8 cellular contexts compared by ENCODE assay signal in genomic region chr7:97064972-97065587, GRCh38. TPM values are rescaled to one million over a fixed set of nuclear protein-coding genes. Genes with fewer than 3 reads are reported as not detected.
DNase-seq lines count a peak whose midpoint lies in the region; ATAC-seq and TF ChIP-seq lines count a peak whose summit lies in the region.

No MANE protein-coding gene starts in this region.

- no peak overlapping the region for H3K27ac Mint-ChIP-seq in neural progenitor cell

- H3K4me1 Mint-ChIP-seq in neural progenitor cell: no peaks in the 10 kb centered on the region

- no peaks in the 10 kb centered on the region for H3K4me1 ChIP-seq in neural progenitor cell

- POLR2A ChIA-PET in AG04449 (lab: Yijun Ruan, JAX): no interaction called here

- DNase-seq in AG04449 (ENCODE audit: low read depth, low spot score) (peak; percentile 3), GM10266 (ENCODE audit: extremely low spot score) (peak; percentile 49), NCI-H1436 (lab: John Stamatoyannopoulos, UW) (peak; percentile 49), fibroblast of pulmonary artery (ENCODE audit: low read depth) (peak; percentile 70), neural progenitor cell (ENCODE audit: low spot score) (peak; percentile 72), posterior cingulate gyrus (no peak)

- no peaks in the 10 kb centered on the region for H3K9me3 Mint-ChIP-seq in neural progenitor cell

- no peaks in the 10 kb centered on the region for H3K9me2 ChIP-seq in SU-DHL-6 (replicated peaks; ENCODE audit: insufficient read depth, low read length)

- TF ChIP-seq CTCF in AG04449 (IDR thresholded peaks at IDR 0.05; ENCODE audit: insufficient read depth, low read length, missing control alignments) (peak; percentile 63), GM10266 (IDR thresholded peaks at IDR 0.05; ENCODE audit: control insufficient read depth, insufficient read depth, low read depth, missing control alignments) (peak; percentile 65), SU-DHL-6 (IDR thresholded peaks at IDR 0.05; ENCODE audit: insufficient read depth, low read length, poor library complexity, severe bottlenecking) (peak; percentile 72), fibroblast of pulmonary artery (IDR thresholded peaks at IDR 0.05; ENCODE audit: low read length, missing control alignments) (peak; percentile 79), neural progenitor cell (IDR thresholded peaks at IDR 0.05) (peak; percentile 83)

- no peaks in the 10 kb centered on the region for H3F3A ChIP-seq in SU-DHL-6 (ENCODE audit: insufficient read depth)
- no peaks in the 10 kb centered on the region for H3F3A ChIP-seq in neural progenitor cell (ENCODE audit: low read depth)

- H3K4me2 ChIP-seq in SU-DHL-6 (ENCODE audit: low read depth, low read length, poor library complexity, severe bottlenecking) (no peak overlapping the region), neural progenitor cell (no peak overlapping the region)

- H4K20me1 ChIP-seq in SU-DHL-6 (ENCODE audit: low read depth, low read length) (no peaks in the 10 kb centered on the region), neural progenitor cell (ENCODE audit: low read depth) (no peaks in the 10 kb centered on the region)

- H3K36me3 ChIP-seq in SU-DHL-6 (ENCODE audit: low read length) (no peaks in the 10 kb centered on the region), neural progenitor cell (no peaks in the 10 kb centered on the region)

- CTCF ChIA-PET in AG04449 (lab: Yijun Ruan, JAX): interaction anchor here (1.1 to 4.7 kb wide), 8 partner anchors 11 to 1152 kb away, joined by 3 to 57 read pairs (median 7); partner anchors contain the start of gene SDHAF3

- peak; percentile 81 for ATAC-seq in HG02642 (IDR thresholded peaks at IDR 0.05; ENCODE audit: poor library complexity, unreplicated experiment)

- peaks cover 2% of the 10 kb centered on the region for H3K27me3 Mint-ChIP-seq in neural progenitor cell (ENCODE audit: insufficient read depth, low read depth)

- H3K27ac ChIP-seq in SU-DHL-6 (ENCODE audit: low read depth, low read length) (no peak overlapping the region), neural progenitor cell (no peak overlapping the region)

- no peak overlapping the region for H3K9ac ChIP-seq in SU-DHL-6 (ENCODE audit: low read length)
- H3K9ac ChIP-seq in neural progenitor cell: no peak overlapping the region

- H3K4me3 ChIP-seq in AG04449 (ENCODE audit: low read depth, low read length): no peak overlapping the region
- no peak overlapping the region for H3K4me3 ChIP-seq in SU-DHL-6 (ENCODE audit: insufficient read depth, low read length, poor library complexity, severe bottlenecking)
- no peak overlapping the region for H3K4me3 ChIP-seq in fibroblast of pulmonary artery (replicated peaks; ENCODE audit: low read depth, low read length)
- no peak overlapping the region for H3K4me3 ChIP-seq in neural progenitor cell

- H2AFZ ChIP-seq in SU-DHL-6 (ENCODE audit: low read depth, low read length, severe bottlenecking) (no peak overlapping the region), neural progenitor cell (replicated peaks) (no peak overlapping the region)

- H3K27me3 ChIP-seq in SU-DHL-6 (ENCODE audit: low read length) (no peaks in the 10 kb centered on the region), neural progenitor cell (no peaks in the 10 kb centered on the region)

- intact Hi-C loops in posterior cingulate gyrus (cut with DNase I): loop anchor here (1.0 kb wide), 1 partner anchor 1149 kb away; no protein-coding TSS in a partner anchor

- H3K79me2 ChIP-seq in SU-DHL-6 (ENCODE audit: insufficient read depth, low read length) (no peaks in the 10 kb centered on the region), neural progenitor cell (ENCODE audit: low read depth) (no peaks in the 10 kb centered on the region)

- no peaks in the 10 kb centered on the region for H3K9me3 ChIP-seq in SU-DHL-6 (ENCODE audit: insufficient read depth, low read length)
- no peaks in the 10 kb centered on the region for H3K9me3 ChIP-seq in neural progenitor cell (ENCODE audit: low read depth)

- no peak overlapping the region for H3K4me3 Mint-ChIP-seq in neural progenitor cell

- no peaks in the 10 kb centered on the region for H3K36me3 Mint-ChIP-seq in neural progenitor cell

RNA-seq across cellular contexts. Expression of gene DLX5, which starts 40.4 kb away (rescaled TPM):
- not detected in 2 replicates for total RNA-seq in neural progenitor cell (ENCODE audit: low replicate concordance)

RNA-seq across cellular contexts. Expression of gene SDHAF3, which starts 52.4 kb away (rescaled TPM):
- total RNA-seq in neural progenitor cell (ENCODE audit: low replicate concordance): 34.9 and 59.5 TPM in 2 replicates

RNA-seq across cellular contexts. Expression of gene DLX6, which starts 59.7 kb away (rescaled TPM):
- total RNA-seq in neural progenitor cell (ENCODE audit: low replicate concordance): 0.19 TPM in 1 of 2 replicates, not detected in the other

Comparison
In these comparisons a context has a peak if more than half of its experiments do, and no peak if none do; other contexts are left out.
1. DNase-seq: peak in AG04449 (single experiment), GM10266 (single experiment), NCI-H1436 (single experiment), fibroblast of pulmonary artery (single experiment) and neural progenitor cell (single experiment); none in posterior cingulate gyrus (0 of 10).
2. Peak in every context shown above with its lines, with median percentiles within 50 percentile points of each other: CTCF ChIP-seq.